1 cellular context compared by ENCODE assay signal in the genomic region with DNA sequence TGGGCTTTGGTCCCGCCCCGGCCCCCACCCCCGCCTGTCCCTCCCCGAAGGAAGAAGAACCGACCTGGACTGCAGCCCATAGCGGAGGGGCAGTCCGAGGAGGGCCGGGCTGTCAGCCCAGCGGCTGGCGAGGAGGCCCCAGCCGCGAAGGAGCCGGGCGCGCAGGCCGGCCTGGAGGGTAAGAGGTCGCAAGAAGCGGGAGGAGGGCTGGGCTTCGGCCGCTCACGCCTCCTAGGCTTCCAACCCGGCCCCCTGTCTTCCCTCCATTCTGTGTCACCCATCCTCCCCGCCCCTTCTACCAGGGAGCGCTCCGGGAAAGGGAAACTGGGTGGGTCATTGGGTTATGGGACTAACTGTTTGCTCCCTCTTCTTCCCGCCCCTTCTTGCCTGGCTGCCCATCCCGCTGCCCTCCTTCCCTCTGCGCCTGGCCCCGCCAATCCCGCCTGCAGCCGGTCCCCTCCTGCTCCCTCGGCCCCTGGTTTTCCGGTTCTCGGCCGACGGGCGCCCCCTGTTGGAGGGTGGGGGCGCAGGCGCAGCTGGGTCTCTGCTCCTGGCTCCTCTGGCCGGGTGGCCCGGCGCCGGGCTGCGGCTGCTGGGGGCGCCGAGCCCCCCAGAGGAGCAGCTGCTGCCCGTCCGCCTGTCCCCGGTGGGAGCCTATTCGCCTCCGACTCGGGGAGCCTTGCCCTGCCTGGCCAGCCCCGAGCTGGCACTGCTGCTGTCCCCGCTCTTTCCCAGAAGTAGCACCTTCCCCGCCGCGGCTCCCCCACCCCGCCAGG.
TF ChIP-seq lines count a peak whose summit lies in the region.

No MANE protein-coding gene starts in this region.

TF ChIP-seq in K562, 482 proteins besides CTCF, POLR2A, EP300 and RAD21 (continued from another document and continues in another):
- TF ChIP-seq, protein P1, sequence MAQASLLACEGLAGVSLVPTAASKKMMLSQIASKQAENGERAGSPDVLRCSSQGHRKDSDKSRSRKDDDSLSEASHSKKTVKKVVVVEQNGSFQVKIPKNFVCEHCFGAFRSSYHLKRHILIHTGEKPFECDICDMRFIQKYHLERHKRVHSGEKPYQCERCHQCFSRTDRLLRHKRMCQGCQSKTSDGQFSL (CRISPR knock-in tag; IDR thresholded peaks at IDR 0.05), result peak; percentile 58; the same call in 1 of the 2 replicates
- TF ChIP-seq, protein P1 (tag; IDR thresholded peaks at IDR 0.05), result peak in 1 of 2 experiments; percentile 26; a peak in 1 of 4 replicates
- TF ChIP-seq HNRNPH1 (optimal IDR thresholded peaks at IDR 0.05; ENCODE audit: low read depth, low read length), result no peak
- 0 out of 2 replicates have a peak, but pooled peaks have one; percentile 40 for TF ChIP-seq LCOR (CRISPR knock-in tag; IDR thresholded peaks at IDR 0.05)
- no peak for TF ChIP-seq CBFB (CRISPR knock-in tag; IDR thresholded peaks at IDR 0.05)
- no peak for TF ChIP-seq ZZZ3 (IDR thresholded peaks at IDR 0.05)
- no peak for TF ChIP-seq KLF10 (CRISPR knock-in tag; IDR thresholded peaks at IDR 0.05)
- TF ChIP-seq SMAD4 (CRISPR knock-in tag; conservative IDR thresholded peaks at IDR 0.05), result peak; percentile 56
- peak; percentile 57; the same call in 1 of the 2 replicates for TF ChIP-seq STAG1 (CRISPR knock-in tag; IDR thresholded peaks at IDR 0.05; ENCODE audit: borderline replicate concordance)
- no peak for TF ChIP-seq MTA2 (IDR thresholded peaks at IDR 0.05; ENCODE audit: low read depth)
- peak; percentile 81 for TF ChIP-seq KLF16 (IDR thresholded peaks at IDR 0.05)
- TF ChIP-seq TOE1 (IDR thresholded peaks at IDR 0.05; ENCODE audit: borderline replicate concordance), result peak; percentile 59; the same call in 1 of the 2 replicates
- no peak for TF ChIP-seq TOE1 (CRISPR knock-in tag; IDR thresholded peaks at IDR 0.05; ENCODE audit: borderline replicate concordance, low read depth)
- no peak for TF ChIP-seq RBM34 (IDR thresholded peaks at IDR 0.05; ENCODE audit: borderline replicate concordance, insufficient read depth, low read length)
- no peak for TF ChIP-seq MCM5 (IDR thresholded peaks at IDR 0.05; ENCODE audit: low read depth)
- TF ChIP-seq, protein P2, sequence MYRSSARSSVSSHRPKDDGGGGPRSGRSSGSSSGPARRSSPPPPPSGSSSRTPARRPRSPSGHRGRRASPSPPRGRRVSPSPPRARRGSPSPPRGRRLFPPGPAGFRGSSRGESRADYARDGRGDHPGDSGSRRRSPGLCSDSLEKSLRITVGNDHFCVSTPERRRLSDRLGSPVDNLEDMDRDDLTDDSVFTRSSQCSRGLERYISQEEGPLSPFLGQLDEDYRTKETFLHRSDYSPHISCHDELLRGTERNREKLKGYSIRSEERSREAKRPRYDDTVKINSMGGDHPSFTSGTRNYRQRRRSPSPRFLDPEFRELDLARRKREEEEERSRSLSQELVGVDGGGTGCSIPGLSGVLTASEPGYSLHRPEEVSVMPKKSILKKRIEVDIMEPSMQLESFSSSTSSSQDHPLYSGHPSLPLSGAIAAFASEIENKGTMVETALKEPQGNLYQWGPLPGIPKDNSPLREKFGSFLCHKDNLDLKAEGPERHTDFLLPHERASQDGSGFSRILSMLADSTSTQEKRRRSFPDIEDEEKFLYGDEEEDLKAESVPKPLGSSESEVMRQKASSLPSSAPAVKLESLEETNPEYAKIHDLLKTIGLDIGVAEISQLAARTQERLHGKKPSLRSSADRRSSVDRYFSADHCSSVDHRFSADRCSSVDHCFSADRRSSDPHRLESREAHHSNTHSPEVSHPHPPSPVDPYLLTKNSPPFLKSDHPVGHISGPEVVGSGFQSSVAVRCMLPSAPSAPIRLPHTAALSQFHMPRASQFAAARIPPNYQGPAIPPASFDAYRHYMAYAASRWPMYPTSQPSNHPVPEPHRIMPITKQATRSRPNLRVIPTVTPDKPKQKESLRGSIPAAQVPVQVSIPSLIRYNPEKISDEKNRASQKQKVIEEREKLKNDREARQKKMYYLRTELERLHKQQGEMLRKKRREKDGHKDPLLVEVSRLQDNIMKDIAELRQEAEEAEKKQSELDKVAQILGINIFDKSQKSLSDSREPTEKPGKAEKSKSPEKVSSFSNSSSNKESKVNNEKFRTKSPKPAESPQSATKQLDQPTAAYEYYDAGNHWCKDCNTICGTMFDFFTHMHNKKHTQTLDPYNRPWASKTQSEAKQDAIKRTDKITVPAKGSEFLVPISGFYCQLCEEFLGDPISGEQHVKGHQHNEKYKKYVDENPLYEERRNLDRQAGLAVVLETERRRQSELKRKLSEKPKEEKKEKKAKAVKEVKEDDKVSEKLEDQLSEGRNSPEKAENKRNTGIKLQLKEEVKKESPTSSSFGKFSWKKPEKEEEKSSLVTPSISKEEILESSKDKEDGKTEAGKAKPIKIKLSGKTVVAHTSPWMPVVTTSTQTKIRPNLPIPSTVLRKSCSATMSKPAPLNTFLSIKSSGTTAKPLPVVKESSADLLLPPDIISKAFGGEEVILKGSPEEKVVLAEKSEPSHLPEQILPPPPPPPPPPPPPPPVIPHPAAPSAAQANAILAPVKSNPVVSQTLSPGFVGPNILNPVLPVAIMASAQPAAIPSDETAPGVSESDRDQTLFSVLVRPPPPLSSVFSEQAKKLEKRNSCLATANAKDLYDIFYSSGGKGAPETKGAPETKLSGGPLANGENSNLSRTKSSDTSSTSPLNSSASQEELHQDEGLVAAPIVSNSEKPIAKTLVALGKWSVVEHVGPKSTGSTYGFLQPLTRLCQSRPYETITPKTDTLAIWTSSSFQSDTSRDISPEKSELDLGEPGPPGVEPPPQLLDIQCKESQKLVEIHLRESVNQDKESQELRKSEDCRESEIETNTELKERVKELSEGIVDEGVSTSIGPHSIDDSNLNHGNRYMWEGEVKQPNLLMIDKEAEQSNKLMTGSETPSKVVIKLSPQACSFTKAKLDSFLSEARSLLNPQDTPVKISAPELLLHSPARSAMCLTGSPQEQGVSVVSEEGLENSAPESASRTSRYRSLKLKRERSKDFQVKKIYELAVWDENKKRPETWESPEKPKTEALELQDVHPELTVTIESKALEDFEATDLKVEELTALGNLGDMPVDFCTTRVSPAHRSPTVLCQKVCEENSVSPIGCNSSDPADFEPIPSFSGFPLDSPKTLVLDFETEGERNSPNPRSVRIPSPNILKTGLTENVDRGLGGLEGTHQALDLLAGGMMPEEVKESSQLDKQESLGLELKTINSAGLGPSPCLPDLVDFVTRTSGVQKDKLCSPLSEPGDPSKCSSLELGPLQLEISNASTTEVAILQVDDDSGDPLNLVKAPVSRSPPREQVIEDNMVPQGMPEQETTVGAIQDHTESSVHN (IDR thresholded peaks at IDR 0.05; ENCODE audit: borderline replicate concordance in 1 of 2, low read depth in 1 of 2), result no peak
- TF ChIP-seq SOX6 (IDR thresholded peaks at IDR 0.05), result peak; percentile 21; the same call in 1 of the 2 replicates
- no peak for TF ChIP-seq CHD4 (IDR thresholded peaks at IDR 0.05; ENCODE audit: insufficient read depth, insufficient replicate concordance, low read depth, low read length, poor library complexity, severe bottlenecking)
- no peak; the same call in 1 of the 2 replicates for TF ChIP-seq ZNF263 (CRISPR knock-in tag; IDR thresholded peaks at IDR 0.05; ENCODE audit: borderline replicate concordance)
- TF ChIP-seq CBX3 (IDR thresholded peaks at IDR 0.05; ENCODE audit: borderline replicate concordance in 1 of 2, low read length in 2 of 2), result no peak
- peak; percentile 92 for TF ChIP-seq GABPB1 (CRISPR knock-in tag; IDR thresholded peaks at IDR 0.05)
- no peak for TF ChIP-seq POLR2H (tag; IDR thresholded peaks at IDR 0.05; ENCODE audit: low read depth)
- TF ChIP-seq GATA2 (CRISPR knock-in tag; IDR thresholded peaks at IDR 0.05), result no peak
- no peak for TF ChIP-seq ZNF24 (IDR thresholded peaks at IDR 0.05)
- no peak for TF ChIP-seq PTBP1 (IDR thresholded peaks at IDR 0.05; ENCODE audit: low read depth, low read length)
- TF ChIP-seq, protein P3, sequence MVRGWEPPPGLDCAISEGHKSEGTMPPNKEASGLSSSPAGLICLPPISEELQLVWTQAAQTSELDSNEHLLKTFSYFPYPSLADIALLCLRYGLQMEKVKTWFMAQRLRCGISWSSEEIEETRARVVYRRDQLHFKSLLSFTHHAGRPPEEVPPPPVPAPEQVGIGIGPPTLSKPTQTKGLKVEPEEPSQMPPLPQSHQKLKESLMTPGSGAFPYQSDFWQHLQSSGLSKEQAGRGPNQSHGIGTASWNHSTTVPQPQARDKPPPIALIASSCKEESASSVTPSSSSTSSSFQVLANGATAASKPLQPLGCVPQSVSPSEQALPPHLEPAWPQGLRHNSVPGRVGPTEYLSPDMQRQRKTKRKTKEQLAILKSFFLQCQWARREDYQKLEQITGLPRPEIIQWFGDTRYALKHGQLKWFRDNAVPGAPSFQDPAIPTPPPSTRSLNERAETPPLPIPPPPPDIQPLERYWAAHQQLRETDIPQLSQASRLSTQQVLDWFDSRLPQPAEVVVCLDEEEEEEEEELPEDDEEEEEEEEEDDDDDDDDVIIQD (CRISPR knock-in tag; IDR thresholded peaks at IDR 0.05), result no peak
- no peak for TF ChIP-seq PHF8 (IDR thresholded peaks at IDR 0.05; ENCODE audit: borderline replicate concordance, low read length)
- TF ChIP-seq ZNF324 (CRISPR knock-in tag; IDR thresholded peaks at IDR 0.05), result no peak
- TF ChIP-seq TAF7 (tag; IDR thresholded peaks at IDR 0.05), result no peak
- peak; percentile 49; the same call in 1 of the 2 replicates for TF ChIP-seq TRIM28 (IDR thresholded peaks at IDR 0.05)
- TF ChIP-seq CHD1 (IDR thresholded peaks at IDR 0.05; ENCODE audit: low read length), result no peak
- TF ChIP-seq KDM1A (IDR thresholded peaks at IDR 0.05), result no peak
- TF ChIP-seq, protein P4, sequence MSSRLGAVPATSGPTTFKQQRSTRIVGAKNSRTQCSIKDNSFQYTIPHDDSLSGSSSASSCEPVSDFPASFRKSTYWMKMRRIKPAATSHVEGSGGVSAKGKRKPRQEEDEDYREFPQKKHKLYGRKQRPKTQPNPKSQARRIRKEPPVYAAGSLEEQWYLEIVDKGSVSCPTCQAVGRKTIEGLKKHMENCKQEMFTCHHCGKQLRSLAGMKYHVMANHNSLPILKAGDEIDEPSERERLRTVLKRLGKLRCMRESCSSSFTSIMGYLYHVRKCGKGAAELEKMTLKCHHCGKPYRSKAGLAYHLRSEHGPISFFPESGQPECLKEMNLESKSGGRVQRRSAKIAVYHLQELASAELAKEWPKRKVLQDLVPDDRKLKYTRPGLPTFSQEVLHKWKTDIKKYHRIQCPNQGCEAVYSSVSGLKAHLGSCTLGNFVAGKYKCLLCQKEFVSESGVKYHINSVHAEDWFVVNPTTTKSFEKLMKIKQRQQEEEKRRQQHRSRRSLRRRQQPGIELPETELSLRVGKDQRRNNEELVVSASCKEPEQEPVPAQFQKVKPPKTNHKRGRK (tag; IDR thresholded peaks at IDR 0.05), result no peak
- TF ChIP-seq, protein P5, sequence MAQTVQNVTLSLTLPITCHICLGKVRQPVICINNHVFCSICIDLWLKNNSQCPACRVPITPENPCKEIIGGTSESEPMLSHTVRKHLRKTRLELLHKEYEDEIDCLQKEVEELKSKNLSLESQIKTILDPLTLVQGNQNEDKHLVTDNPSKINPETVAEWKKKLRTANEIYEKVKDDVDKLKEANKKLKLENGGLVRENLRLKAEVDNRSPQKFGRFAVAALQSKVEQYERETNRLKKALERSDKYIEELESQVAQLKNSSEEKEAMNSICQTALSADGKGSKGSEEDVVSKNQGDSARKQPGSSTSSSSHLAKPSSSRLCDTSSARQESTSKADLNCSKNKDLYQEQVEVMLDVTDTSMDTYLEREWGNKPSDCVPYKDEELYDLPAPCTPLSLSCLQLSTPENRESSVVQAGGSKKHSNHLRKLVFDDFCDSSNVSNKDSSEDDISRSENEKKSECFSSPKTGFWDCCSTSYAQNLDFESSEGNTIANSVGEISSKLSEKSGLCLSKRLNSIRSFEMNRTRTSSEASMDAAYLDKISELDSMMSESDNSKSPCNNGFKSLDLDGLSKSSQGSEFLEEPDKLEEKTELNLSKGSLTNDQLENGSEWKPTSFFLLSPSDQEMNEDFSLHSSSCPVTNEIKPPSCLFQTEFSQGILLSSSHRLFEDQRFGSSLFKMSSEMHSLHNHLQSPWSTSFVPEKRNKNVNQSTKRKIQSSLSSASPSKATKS (CRISPR knock-in tag; IDR thresholded peaks at IDR 0.05), result no peak
- no peak for TF ChIP-seq THRAP3 (IDR thresholded peaks at IDR 0.05; ENCODE audit: borderline replicate concordance)
- 0 out of 4 replicates have a peak, but pooled peaks of 1 of the 2 experiments have one; percentile 20 for TF ChIP-seq TRIM24 (IDR thresholded peaks at IDR 0.05)
- TF ChIP-seq NFYB (IDR thresholded peaks at IDR 0.05; ENCODE audit: extremely low read depth, insufficient read length), result no peak
- TF ChIP-seq, protein P6, sequence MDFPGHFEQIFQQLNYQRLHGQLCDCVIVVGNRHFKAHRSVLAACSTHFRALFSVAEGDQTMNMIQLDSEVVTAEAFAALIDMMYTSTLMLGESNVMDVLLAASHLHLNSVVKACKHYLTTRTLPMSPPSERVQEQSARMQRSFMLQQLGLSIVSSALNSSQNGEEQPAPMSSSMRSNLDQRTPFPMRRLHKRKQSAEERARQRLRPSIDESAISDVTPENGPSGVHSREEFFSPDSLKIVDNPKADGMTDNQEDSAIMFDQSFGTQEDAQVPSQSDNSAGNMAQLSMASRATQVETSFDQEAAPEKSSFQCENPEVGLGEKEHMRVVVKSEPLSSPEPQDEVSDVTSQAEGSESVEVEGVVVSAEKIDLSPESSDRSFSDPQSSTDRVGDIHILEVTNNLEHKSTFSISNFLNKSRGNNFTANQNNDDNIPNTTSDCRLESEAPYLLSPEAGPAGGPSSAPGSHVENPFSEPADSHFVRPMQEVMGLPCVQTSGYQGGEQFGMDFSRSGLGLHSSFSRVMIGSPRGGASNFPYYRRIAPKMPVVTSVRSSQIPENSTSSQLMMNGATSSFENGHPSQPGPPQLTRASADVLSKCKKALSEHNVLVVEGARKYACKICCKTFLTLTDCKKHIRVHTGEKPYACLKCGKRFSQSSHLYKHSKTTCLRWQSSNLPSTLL (IDR thresholded peaks at IDR 0.05), result no peak
- TF ChIP-seq, protein P7, sequence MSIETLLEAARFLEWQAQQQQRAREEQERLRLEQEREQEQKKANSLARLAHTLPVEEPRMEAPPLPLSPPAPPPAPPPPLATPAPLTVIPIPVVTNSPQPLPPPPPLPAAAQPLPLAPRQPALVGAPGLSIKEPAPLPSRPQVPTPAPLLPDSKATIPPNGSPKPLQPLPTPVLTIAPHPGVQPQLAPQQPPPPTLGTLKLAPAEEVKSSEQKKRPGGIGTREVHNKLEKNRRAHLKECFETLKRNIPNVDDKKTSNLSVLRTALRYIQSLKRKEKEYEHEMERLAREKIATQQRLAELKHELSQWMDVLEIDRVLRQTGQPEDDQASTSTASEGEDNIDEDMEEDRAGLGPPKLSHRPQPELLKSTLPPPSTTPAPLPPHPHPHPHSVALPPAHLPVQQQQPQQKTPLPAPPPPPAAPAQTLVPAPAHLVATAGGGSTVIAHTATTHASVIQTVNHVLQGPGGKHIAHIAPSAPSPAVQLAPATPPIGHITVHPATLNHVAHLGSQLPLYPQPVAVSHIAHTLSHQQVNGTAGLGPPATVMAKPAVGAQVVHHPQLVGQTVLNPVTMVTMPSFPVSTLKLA (conservative IDR thresholded peaks at IDR 0.05), result peak in 1 of 2 experiments; percentile 63; a peak in 2 of 4 replicates
- no peak for TF ChIP-seq GABPB2 (CRISPR knock-in tag; conservative IDR thresholded peaks at IDR 0.05)
- TF ChIP-seq SMARCC2 (IDR thresholded peaks at IDR 0.05; ENCODE audit: low read depth), result no peak
- no peak for TF ChIP-seq XRCC3 (IDR thresholded peaks at IDR 0.05)
- no peak for TF ChIP-seq STAT5B (CRISPR knock-in tag; IDR thresholded peaks at IDR 0.05)
